ENCODE assay signal across 8 cellular contexts in the genomic region with DNA sequence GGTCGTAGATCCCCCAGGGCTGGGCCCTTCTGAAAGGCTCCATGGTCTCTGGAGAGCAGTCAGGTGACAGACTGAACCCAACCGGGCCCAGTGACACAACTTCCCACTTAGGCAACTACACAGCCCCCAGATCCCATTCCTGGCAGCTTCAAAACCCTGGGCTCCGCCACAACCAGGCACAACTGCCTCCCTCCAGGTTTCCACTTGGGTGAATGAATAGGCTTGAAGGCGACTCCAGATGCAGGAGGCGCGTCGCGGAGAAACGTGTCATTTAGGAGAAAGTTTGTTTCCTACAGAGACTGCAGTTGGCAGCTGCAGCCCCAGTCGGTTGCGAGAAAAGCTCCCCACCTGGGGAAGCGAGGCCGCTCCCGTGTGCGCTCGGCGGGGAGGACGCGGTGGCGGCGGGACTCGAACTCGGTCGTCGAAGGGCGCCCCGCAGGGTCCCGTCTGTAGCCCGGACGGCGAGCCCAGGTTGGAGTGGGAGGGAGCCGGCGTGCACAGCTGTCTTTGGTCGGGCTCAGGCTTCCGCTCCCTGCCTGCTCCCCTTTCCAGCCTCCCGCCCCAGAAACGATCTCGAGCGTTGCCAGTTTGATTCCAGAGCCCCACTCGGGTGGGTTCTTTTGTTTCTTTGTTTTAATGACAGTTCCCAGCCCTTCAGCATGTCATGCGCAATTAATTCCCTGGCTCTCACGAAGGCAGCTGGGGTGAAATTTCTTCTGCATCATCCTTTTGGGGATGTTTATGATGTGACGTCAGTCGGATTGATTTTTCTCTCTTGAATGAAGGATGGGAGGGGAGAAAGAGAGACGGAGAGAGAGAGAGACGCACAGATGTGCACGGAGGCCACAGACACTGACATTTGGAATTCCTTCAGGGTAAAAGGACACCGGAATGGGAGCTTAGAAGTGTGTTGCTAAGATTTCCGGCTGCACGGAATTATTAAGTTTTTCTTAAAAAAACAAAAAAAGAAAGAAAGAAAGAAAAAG. TPM values are rescaled to one million over a fixed set of nuclear protein-coding genes. Genes with fewer than 3 reads are reported as not detected.
A peak's percentile ranks its signal among the peaks of the same experiment; 100 is the strongest.
DNase-seq lines count a peak whose midpoint lies in the region; ATAC-seq, FAIRE-seq and TF ChIP-seq lines count a peak whose summit lies in the region.

No MANE protein-coding gene starts in this region.

- peak overlapping the region in 19 of 21 experiments; percentile 22 to 79 (median 53) for H3K27ac ChIP-seq in skin epidermis

- TF ChIP-seq CTCF in cardiac fibroblast (IDR thresholded peaks at IDR 0.05; ENCODE audit: low read depth, low read length), result no peak

- H3K4me3 Mint-ChIP-seq in immature natural killer cell, result peak overlapping the region; percentile 26 to 71 (median 66)

- H3K27me3 Mint-ChIP-seq in immature natural killer cell (ENCODE audit: low read depth in 3 of 3), result peaks cover 5 to 14% (median 12%) of the 10 kb centered on the region in 3 donors

- peaks cover 2 to 6% of the 10 kb centered on the region in 2 donors for H3K4me1 Mint-ChIP-seq in immature natural killer cell

- no peak overlapping the region for H3K27ac Mint-ChIP-seq in immature natural killer cell

- FAIRE-seq in HTR-8/SVneo (lab: Jason Lieb, UNC), result no peak

- peaks cover 0 to 5% (median 0%) of the 10 kb centered on the region in 6 donors for H3K9me3 Mint-ChIP-seq in immature natural killer cell

- H3K4me3 ChIP-seq in cardiac fibroblast (replicated peaks in 1 of 2; ENCODE audit: low read depth in 2 of 2, low read length in 2 of 2), result peak overlapping the region; percentile 49 to 59
- H3K4me3 ChIP-seq in skin epidermis, result peak overlapping the region; percentile 18 to 38 (median 26)

- peak; percentile 85 for DNase-seq in COLO668 (lab: John Stamatoyannopoulos, UW; ENCODE audit: unreplicated experiment)
- DNase-seq in NCI-H345 (lab: John Stamatoyannopoulos, UW), result peak; percentile 91
- peak; percentile 83 to 93 for DNase-seq in cardiac fibroblast (ENCODE audit: low read depth in 2 of 2)
- no peak for DNase-seq in immature natural killer cell
- DNase-seq in HTR-8/SVneo (ENCODE audit: insufficient read length, low spot score), result no peak
- DNase-seq in occipital lobe (lab: John Stamatoyannopoulos, UW), result no peak

- H3K36me3 Mint-ChIP-seq in immature natural killer cell, result no peaks in the 10 kb centered on the region

- ATAC-seq in GM21576 (IDR thresholded peaks at IDR 0.05; ENCODE audit: unreplicated experiment), result no peak

RNA-seq across cellular contexts. Expression of a gene that starts 0.9 kb away (rescaled TPM):
- polyA plus RNA-seq in immature natural killer cell, result not detected
- 77.4 TPM for total RNA-seq in occipital lobe

Comparison
In these comparisons a context has a peak if more than half of its experiments do, and no peak if none do; other contexts are left out.
1. DNase-seq: peak in COLO668 (single experiment), NCI-H345 (single experiment) and cardiac fibroblast (2 of 2); none in immature natural killer cell (0 of 3), HTR-8/SVneo (single experiment) and occipital lobe (single experiment).